ENCODE assay signal across 8 cellular contexts in the genomic region with DNA sequence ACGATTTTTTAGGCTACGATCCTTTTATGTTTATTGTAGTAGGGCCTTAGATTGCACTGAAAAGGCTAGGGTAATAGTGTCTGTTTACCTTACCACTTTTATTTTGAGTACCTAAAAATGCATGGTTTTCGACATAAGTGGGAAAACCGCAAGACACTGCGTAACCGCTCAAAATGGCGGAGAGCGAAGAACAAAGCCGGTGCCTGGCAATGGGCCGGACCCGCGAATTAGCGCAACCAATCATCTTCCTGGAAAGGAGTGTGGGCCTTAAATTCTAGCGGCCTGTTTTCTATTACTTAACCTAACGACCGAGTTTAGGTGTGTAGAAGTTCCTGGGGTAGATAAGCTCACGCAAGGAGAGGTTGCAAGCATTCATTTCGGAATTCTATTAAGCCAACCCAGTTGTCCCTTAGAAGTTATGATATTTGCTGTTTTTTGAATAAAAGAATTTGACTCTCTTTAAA.
DNase-seq lines count a peak whose midpoint lies in the region; ATAC-seq, FAIRE-seq and TF ChIP-seq lines count a peak whose summit lies in the region.

No MANE protein-coding gene starts in this region.

- DNase-seq in GM12891 (ENCODE audit: insufficient read length, low spot score): no peak
- DNase-seq in NCI-H446 (lab: John Stamatoyannopoulos, UW): peak; percentile 64 to 87
- peak; percentile 41 to 61 for DNase-seq in activated CD4-positive, alpha-beta T cell treated with anti-CD3 and anti-CD28 coated beads for 24 hours (ENCODE audit: low read depth in 2 of 2)
- peak; percentile 94 for DNase-seq in dermis blood vessel endothelial cell
- DNase-seq in HepG2 (ENCODE audit: low spot score): peak; percentile 84
- peak in 2 of 3 experiments; percentile 61 to 70 for DNase-seq in stimulated activated CD4-positive, alpha-beta T cell treated with anti-CD3 and anti-CD28 coated beads, TNF-alpha, amount 100 ng/mL, for 4 hours (ENCODE audit: low read depth in 3 of 3)
- DNase-seq in HTR-8/SVneo (ENCODE audit: insufficient read length, low spot score): no peak

- no peaks in the 10 kb centered on the region for H3K9me3 ChIP-seq in HepG2 (ENCODE audit: low read length)

- H3K4me2 ChIP-seq in HepG2 (ENCODE audit: low read depth, low read length): peak overlapping the region; percentile 83

- no TSS peak for BruUV-seq in HepG2 (replicated peaks; lab: Mats Ljungman, UMichigan)

- in situ Hi-C loops in HepG2 (cut with HindIII; ENCODE audit: extremely low pct_ligation_motif_present, low pct_unique_long_range_greater_than_20kb): loop anchor here (10.0 kb wide), 1 partner anchor 1630 kb away; a partner anchor contains a TSS

- H4K20me1 ChIP-seq in HepG2 (ENCODE audit: insufficient read depth, low read length): no peaks in the 10 kb centered on the region

- no peak for TF ChIP-seq CTCF in HepG2 (CRISPR knock-in tag; IDR thresholded peaks at IDR 0.05)

- POLR2A ChIA-PET in HepG2 (lab: Yijun Ruan, JAX): interaction anchor here (0.7 to 5.4 kb wide), 17 partner anchors 9 to 929 kb away, joined by 3 to 166 read pairs (median 6); partner anchors contain the start of gene HFE

- CTCF ChIA-PET in HepG2 (lab: Yijun Ruan, JAX; ENCODE audit: low intra/inter-chr PET ratio, low total read pairs): no interaction called here

- H3K9ac ChIP-seq in HepG2 (ENCODE audit: insufficient read depth, low read depth, low read length): peak overlapping the region; percentile 92

- intact Hi-C loops in HepG2 (cut with micrococcal nuclease; ENCODE audit: unreplicated experiment): loop anchor here (1.0 to 2.0 kb wide), 2 partner anchors 11 to 30 kb away; a partner anchor contains a TSS

- no peak for TF ChIP-seq POLR2A in GM12891 (IDR thresholded peaks at IDR 0.05; ENCODE audit: low read depth, low read length)
- TF ChIP-seq POLR2A in HepG2 (IDR thresholded peaks at IDR 0.05; ENCODE audit: insufficient read depth in 1 of 2, low read depth in 2 of 2, low read length in 2 of 2): peak; percentile 47 to 68; a peak in 3 of 4 replicates

- TF ChIP-seq RAD21 in HepG2 (CRISPR knock-in tag; IDR thresholded peaks at IDR 0.05): no peak

- ATAC-seq in HG03064 (IDR thresholded peaks at IDR 0.05; ENCODE audit: low read depth, unreplicated experiment) (peak; percentile 40), HepG2 (peak; percentile 63)

- H3K79me2 ChIP-seq in HepG2 (ENCODE audit: insufficient read depth, low read length): no peaks in the 10 kb centered on the region

- H3K36me3 ChIP-seq in HepG2 (replicated peaks in 1 of 2; ENCODE audit: control insufficient read depth in 1 of 2, insufficient read depth in 2 of 2, low read length in 2 of 2): no peaks in the 10 kb centered on the region

- WGBS in HepG2 (ENCODE audit: low lambda C conversion rate): under 1% methylated on average over 18 of the region's 18 CpGs

- peak overlapping the region; percentile 87 for H3K27ac ChIP-seq in HepG2 (ENCODE audit: extremely low read length, insufficient read depth, low read length)

- TF ChIP-seq EP300 in HepG2 (IDR thresholded peaks at IDR 0.05; ENCODE audit: low read depth in 2 of 2, low read length in 2 of 2): no peak; a peak in 1 of 4 replicates
- TF ChIP-seq EP300 in HepG2 (CRISPR knock-in tag; IDR thresholded peaks at IDR 0.05; ENCODE audit: borderline replicate concordance): no peak

- no peak overlapping the region for H2AFZ ChIP-seq in HepG2 (ENCODE audit: low read length)

- FAIRE-seq in GM12891 (lab: Jason Lieb, UNC) (peak; percentile 88), HepG2 (lab: Jason Lieb, UNC) (no peak), HTR-8/SVneo (lab: Jason Lieb, UNC) (no peak)

- H3K27me3 ChIP-seq in HepG2 (ENCODE audit: control insufficient read depth in 1 of 2, insufficient read depth in 2 of 2, low read length in 2 of 2): no peaks in the 10 kb centered on the region; a peak in 1 of 5 replicates

- peaks cover 30% of the 10 kb centered on the region for H3K4me1 ChIP-seq in HepG2 (ENCODE audit: insufficient read depth, low read length)

- peak overlapping the region; percentile 62 to 95 (median 77) for H3K4me3 ChIP-seq in HepG2 (replicated peaks in 1 of 3; ENCODE audit: insufficient read depth in 1 of 3, low read depth in 2 of 3, low read length in 3 of 3)

TF ChIP-seq in GM12891, 5 proteins besides CTCF, POLR2A, EP300 and RAD21:
- TF ChIP-seq TAF1 (IDR thresholded peaks at IDR 0.05; ENCODE audit: low read depth, low read length) (no peak; the same call in 1 of the 2 replicates), POLR2AphosphoS5 (IDR thresholded peaks at IDR 0.05; ENCODE audit: low read depth, low read length) (no peak), POU2F2 (IDR thresholded peaks at IDR 0.05; ENCODE audit: low read depth, low read length) (peak; percentile 67; the same call in 1 of the 2 replicates), PAX5 (IDR thresholded peaks at IDR 0.05; ENCODE audit: insufficient read depth, low read length, severe bottlenecking) (no peak)

TF ChIP-seq in HepG2, 621 proteins besides CTCF, POLR2A, EP300 and RAD21 (continues in another document):
- TF ChIP-seq ZNF772 (CRISPR knock-in tag; IDR thresholded peaks at IDR 0.05) (0 out of 2 replicates have a peak, but pooled peaks have one; percentile 4), TGIF2 (CRISPR knock-in tag; IDR thresholded peaks at IDR 0.05) (peak; percentile 72; the same call in 1 of the 2 replicates), SPEN (CRISPR knock-in tag; IDR thresholded peaks at IDR 0.05; ENCODE audit: low read depth) (peak; percentile 60; the same call in 1 of the 2 replicates), RXRB (CRISPR knock-in tag; IDR thresholded peaks at IDR 0.05; ENCODE audit: borderline replicate concordance) (0 out of 2 replicates have a peak, but pooled peaks have one; percentile 10)
- TF ChIP-seq, protein P1, sequence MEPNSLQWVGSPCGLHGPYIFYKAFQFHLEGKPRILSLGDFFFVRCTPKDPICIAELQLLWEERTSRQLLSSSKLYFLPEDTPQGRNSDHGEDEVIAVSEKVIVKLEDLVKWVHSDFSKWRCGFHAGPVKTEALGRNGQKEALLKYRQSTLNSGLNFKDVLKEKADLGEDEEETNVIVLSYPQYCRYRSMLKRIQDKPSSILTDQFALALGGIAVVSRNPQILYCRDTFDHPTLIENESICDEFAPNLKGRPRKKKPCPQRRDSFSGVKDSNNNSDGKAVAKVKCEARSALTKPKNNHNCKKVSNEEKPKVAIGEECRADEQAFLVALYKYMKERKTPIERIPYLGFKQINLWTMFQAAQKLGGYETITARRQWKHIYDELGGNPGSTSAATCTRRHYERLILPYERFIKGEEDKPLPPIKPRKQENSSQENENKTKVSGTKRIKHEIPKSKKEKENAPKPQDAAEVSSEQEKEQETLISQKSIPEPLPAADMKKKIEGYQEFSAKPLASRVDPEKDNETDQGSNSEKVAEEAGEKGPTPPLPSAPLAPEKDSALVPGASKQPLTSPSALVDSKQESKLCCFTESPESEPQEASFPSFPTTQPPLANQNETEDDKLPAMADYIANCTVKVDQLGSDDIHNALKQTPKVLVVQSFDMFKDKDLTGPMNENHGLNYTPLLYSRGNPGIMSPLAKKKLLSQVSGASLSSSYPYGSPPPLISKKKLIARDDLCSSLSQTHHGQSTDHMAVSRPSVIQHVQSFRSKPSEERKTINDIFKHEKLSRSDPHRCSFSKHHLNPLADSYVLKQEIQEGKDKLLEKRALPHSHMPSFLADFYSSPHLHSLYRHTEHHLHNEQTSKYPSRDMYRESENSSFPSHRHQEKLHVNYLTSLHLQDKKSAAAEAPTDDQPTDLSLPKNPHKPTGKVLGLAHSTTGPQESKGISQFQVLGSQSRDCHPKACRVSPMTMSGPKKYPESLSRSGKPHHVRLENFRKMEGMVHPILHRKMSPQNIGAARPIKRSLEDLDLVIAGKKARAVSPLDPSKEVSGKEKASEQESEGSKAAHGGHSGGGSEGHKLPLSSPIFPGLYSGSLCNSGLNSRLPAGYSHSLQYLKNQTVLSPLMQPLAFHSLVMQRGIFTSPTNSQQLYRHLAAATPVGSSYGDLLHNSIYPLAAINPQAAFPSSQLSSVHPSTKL (CRISPR knock-in tag; IDR thresholded peaks at IDR 0.05): peak; percentile 43; the same call in 1 of the 2 replicates
- TF ChIP-seq, protein P2, sequence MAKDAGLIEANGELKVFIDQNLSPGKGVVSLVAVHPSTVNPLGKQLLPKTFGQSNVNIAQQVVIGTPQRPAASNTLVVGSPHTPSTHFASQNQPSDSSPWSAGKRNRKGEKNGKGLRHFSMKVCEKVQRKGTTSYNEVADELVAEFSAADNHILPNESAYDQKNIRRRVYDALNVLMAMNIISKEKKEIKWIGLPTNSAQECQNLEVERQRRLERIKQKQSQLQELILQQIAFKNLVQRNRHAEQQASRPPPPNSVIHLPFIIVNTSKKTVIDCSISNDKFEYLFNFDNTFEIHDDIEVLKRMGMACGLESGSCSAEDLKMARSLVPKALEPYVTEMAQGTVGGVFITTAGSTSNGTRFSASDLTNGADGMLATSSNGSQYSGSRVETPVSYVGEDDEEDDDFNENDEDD (CRISPR knock-in tag; IDR thresholded peaks at IDR 0.05; ENCODE audit: borderline replicate concordance): peak; percentile 59; the same call in 1 of the 2 replicates

Comparison
In these comparisons a context has a peak if more than half of its experiments do, and no peak if none do; other contexts are left out.
1. DNase-seq: peak in NCI-H446 (2 of 2), activated CD4-positive, alpha-beta T cell treated with anti-CD3 and anti-CD28 coated beads for 24 hours (2 of 2), dermis blood vessel endothelial cell (single experiment), HepG2 (single experiment) and stimulated activated CD4-positive, alpha-beta T cell treated with anti-CD3 and anti-CD28 coated beads, TNF-alpha, amount 100 ng/mL, for 4 hours (2 of 3); none in GM12891 (single experiment) and HTR-8/SVneo (single experiment).